ENCODE assay signal across 24 cellular contexts in genomic region chr10:36248314-36248981, GRCh38.
"Had no signal": no experiment of that assay in that cellular context is flagged by ENCODE, and none has a peak within 500 bp of the region (broad histone marks: within the 10 kb centered on the region; RNA-seq: fewer than 3 reads in every experiment).

No MANE protein-coding gene starts in this region.

- H3K4me3 ChIP-seq: ascending aorta, hepatocyte, lung, sigmoid colon, tibial nerve had no signal

- H3K27ac ChIP-seq: ascending aorta, epithelial cell of prostate, hepatocyte, parathyroid adenoma, VCaP had no signal

- ATAC-seq: effector memory CD8-positive, alpha-beta T cell; left colon; natural killer cell treated with Interleukin-12 subunit alpha and Interleukin-12 subunit beta and Interleukin-15 and Interleukin-18, amount 100 ng/mL, for 72 hours; T-helper 17 cell had no signal

- DNase-seq: activated CD4-positive, alpha-beta T cell treated with anti-CD3 and anti-CD28 coated beads, Interleukin-2, amount 50 U/mL, for 1 hour; activated CD4-positive, CD25-positive, alpha-beta regulatory T cell treated with anti-CD3 and anti-CD28 coated beads, Interleukin-2, amount 50 U/mL, for 72 hours; activated CD8-positive, alpha-beta memory T cell treated with anti-CD3 and anti-CD28 coated beads, Interleukin-2, amount 50 U/mL, for 48 hours; activated effector memory CD4-positive, alpha-beta T cell treated with Interleukin-2 at 50 U/mL for 16 hours; activated naive CD4-positive, alpha-beta T cell treated with anti-CD3 and anti-CD28 coated beads, Interleukin-2, amount 50 U/mL, for 16 hours; activated T-cell treated with anti-CD3 and anti-CD28 coated beads, Interleukin-2, amount 50 U/mL, for 48 hours; cerebellar nuclear complex; dermis blood vessel endothelial cell; effector memory CD8-positive, alpha-beta T cell; foreskin fibroblast; islet precursor cell; left colon; sigmoid colon; stimulated activated CD8-positive, alpha-beta memory T cell treated with anti-CD3 and anti-CD28 coated beads, Interleukin-4, amount 100 ng/mL, for 48 hours; stimulated activated naive CD4-positive, alpha-beta T cell; T-helper 17 cell had no signal
